ENCODE assay signal across 8 cellular contexts in the genomic region with DNA sequence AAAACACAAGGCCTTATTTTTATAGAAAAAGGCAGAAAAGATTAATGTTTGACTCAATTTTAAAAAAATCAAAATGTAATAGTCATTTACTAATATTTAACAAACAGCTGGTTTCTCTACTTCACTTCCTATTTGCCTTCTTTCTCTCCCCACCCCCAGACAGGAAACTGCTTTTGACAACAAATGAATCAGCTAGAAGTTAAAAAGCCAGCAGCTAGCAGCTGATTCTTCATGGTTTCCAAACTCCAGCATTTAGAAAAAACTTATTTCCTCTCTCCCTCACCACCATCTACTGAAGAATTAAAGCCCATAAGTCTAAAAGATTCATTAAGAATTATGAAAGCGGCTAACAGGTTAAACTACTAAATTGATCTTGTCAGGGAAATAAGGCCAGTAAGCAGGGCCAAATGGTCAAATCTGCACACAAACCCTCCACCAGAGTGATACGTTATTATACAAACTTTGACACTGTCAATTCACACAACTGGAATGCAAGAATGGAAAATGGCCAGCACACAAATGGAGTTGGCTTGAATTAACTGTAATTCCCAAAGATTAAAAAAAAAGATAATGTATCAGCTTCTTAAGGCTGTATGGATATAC. TPM values are rescaled to one million over a fixed set of nuclear protein-coding genes. Genes with fewer than 3 reads are reported as not detected.
DNase-seq lines count a peak whose midpoint lies in the region; ATAC-seq lines count a peak whose summit lies in the region.

No MANE protein-coding gene starts in this region.

- DNase-seq in SKM-1 treated with dmso at 0.1 percent for 144 hours (lab: John Stamatoyannopoulos, UW; ENCODE audit: unreplicated experiment) (peak; percentile 42), SKM-1 (lab: John Stamatoyannopoulos, UW; ENCODE audit: unreplicated experiment) (no peak), SIG-M5 treated with dmso at 0.1 percent for 504 hours (lab: John Stamatoyannopoulos, UW; ENCODE audit: unreplicated experiment) (peak; percentile 88), NCI-H2107 (lab: John Stamatoyannopoulos, UW) (no peak), H7 (no peak)
- peak; percentile 63 for DNase-seq in natural killer cell treated with Interleukin-12 subunit alpha and Interleukin-12 subunit beta and Interleukin-15 and Interleukin-18, amount 100 ng/mL, for 72 hours (ENCODE audit: low spot score)

- H3K4me3 ChIP-seq in duodenal mucosa (ENCODE audit: low read depth in 1 of 2, low read length in 2 of 2), result peak overlapping the region; percentile 35 to 46
- H3K4me3 ChIP-seq in H7 (ENCODE audit: insufficient read depth, low read depth, low read length), result no peak overlapping the region

- H3K27ac ChIP-seq in duodenal mucosa (ENCODE audit: low read depth, low read length), result peak overlapping the region; percentile 25

- H3K36me3 Mint-ChIP-seq in natural killer cell treated with Interleukin-12 subunit alpha and Interleukin-12 subunit beta and Interleukin-15 and Interleukin-18, amount 100 ng/mL, for 72 hours, result peaks cover 22% of the 10 kb centered on the region

- no peaks in the 10 kb centered on the region for H3K36me3 ChIP-seq in duodenal mucosa (ENCODE audit: control insufficient read depth in 1 of 2, insufficient read depth in 2 of 2, low read length in 2 of 2)
- H3K36me3 ChIP-seq in H7 (replicated peaks; ENCODE audit: control insufficient read depth, insufficient read depth, low read length), result peaks cover 7% of the 10 kb centered on the region

- peak overlapping the region in 1 of 2 donors; percentile 15 for H3K9ac ChIP-seq in duodenal mucosa (ENCODE audit: low read depth in 1 of 2, low read length in 2 of 2)

- peaks cover 41 to 45% of the 10 kb centered on the region in 2 donors for H3K4me1 Mint-ChIP-seq in natural killer cell treated with Interleukin-12 subunit alpha and Interleukin-12 subunit beta and Interleukin-15 and Interleukin-18, amount 100 ng/mL, for 72 hours (ENCODE audit: low read depth in 2 of 2)

- peak overlapping the region; percentile 82 for H3K4me3 Mint-ChIP-seq in natural killer cell treated with Interleukin-12 subunit alpha and Interleukin-12 subunit beta and Interleukin-15 and Interleukin-18, amount 100 ng/mL, for 72 hours

- H3K9me3 Mint-ChIP-seq in natural killer cell treated with Interleukin-12 subunit alpha and Interleukin-12 subunit beta and Interleukin-15 and Interleukin-18, amount 100 ng/mL, for 72 hours, result no peaks in the 10 kb centered on the region

- H3K4me1 ChIP-seq in duodenal mucosa (ENCODE audit: control insufficient read depth in 1 of 2, insufficient read depth in 2 of 2, low read length in 2 of 2), result peaks cover 30 to 31% of the 10 kb centered on the region in 2 donors

- ATAC-seq in HG02798 (IDR thresholded peaks at IDR 0.05; ENCODE audit: poor library complexity, unreplicated experiment), result peak; percentile 21
- ATAC-seq in natural killer cell treated with Interleukin-12 subunit alpha and Interleukin-12 subunit beta and Interleukin-15 and Interleukin-18, amount 100 ng/mL, for 72 hours, result no peak

- no peaks in the 10 kb centered on the region for H3K9me3 ChIP-seq in duodenal mucosa (ENCODE audit: control insufficient read depth in 1 of 2, low read length in 2 of 2)

- H3K27me3 Mint-ChIP-seq in natural killer cell treated with Interleukin-12 subunit alpha and Interleukin-12 subunit beta and Interleukin-15 and Interleukin-18, amount 100 ng/mL, for 72 hours, result no peaks in the 10 kb centered on the region

- H3K27me3 ChIP-seq in duodenal mucosa (ENCODE audit: control insufficient read depth in 1 of 2, insufficient read depth in 2 of 2, low read length in 2 of 2) (no peaks in the 10 kb centered on the region), H7 (ENCODE audit: control insufficient read depth, insufficient read depth, low read length) (no peaks in the 10 kb centered on the region)

- peak overlapping the region; percentile 79 to 87 for H3K27ac Mint-ChIP-seq in natural killer cell treated with Interleukin-12 subunit alpha and Interleukin-12 subunit beta and Interleukin-15 and Interleukin-18, amount 100 ng/mL, for 72 hours

RNA-seq across cellular contexts. Expression of a gene that starts 4.0 kb away (rescaled TPM):
- 100 to 1,000 TPM in 1 of 2 donors, 10 to 100 TPM in 1; 87.7 to 103 TPM for total RNA-seq in natural killer cell treated with Interleukin-12 subunit alpha and Interleukin-12 subunit beta and Interleukin-15 and Interleukin-18, amount 100 ng/mL, for 72 hours
- 41.2 and 58.0 TPM in 2 replicates for total RNA-seq in H7 (2014; rRNA removed; shearing (Covaris generic))

Comparison
In these comparisons a context has a peak if more than half of its experiments do, and no peak if none do; other contexts are left out.
1. DNase-seq: peak in SKM-1 treated with dmso at 0.1 percent for 144 hours (single experiment), SIG-M5 treated with dmso at 0.1 percent for 504 hours (single experiment) and natural killer cell treated with Interleukin-12 subunit alpha and Interleukin-12 subunit beta and Interleukin-15 and Interleukin-18, amount 100 ng/mL, for 72 hours (single experiment); none in SKM-1 (single experiment), NCI-H2107 (single experiment) and H7 (single experiment).